ENCODE assay signal across 8 cellular contexts in genomic region chr7:19982841-19983835, GRCh38.
DNase-seq lines count a peak whose midpoint lies in the region; ATAC-seq and TF ChIP-seq lines count a peak whose summit lies in the region.

No MANE protein-coding gene starts in this region.

- H3K36me3 Mint-ChIP-seq in Caco-2 (ENCODE audit: insufficient read depth, unreplicated experiment), result no peaks in the 10 kb centered on the region

- H3K36me3 ChIP-seq in Caco-2 (ENCODE audit: control insufficient read depth, insufficient read depth, low read length), result no peaks in the 10 kb centered on the region; the same call in 1 of the 2 replicates
- H3K36me3 ChIP-seq in PC-3 (ENCODE audit: low read depth, low read length), result no peaks in the 10 kb centered on the region

- H3F3A ChIP-seq in PC-3 (ENCODE audit: low read length, unreplicated experiment), result no peaks in the 10 kb centered on the region

- in situ Hi-C loops in GM13976 (cut with MboI; ENCODE audit: low sequenced_read_pairs, unreplicated experiment), result loop anchor here (10.0 to 25.0 kb wide), 2 partner anchors 332 to 604 kb away; no protein-coding TSS in a partner anchor

- H4K20me1 ChIP-seq in PC-3 (ENCODE audit: low read length), result no peaks in the 10 kb centered on the region

- H3K9me2 ChIP-seq in PC-3 (replicated peaks; ENCODE audit: low read length), result no peaks in the 10 kb centered on the region

- no peak overlapping the region for H3K9ac ChIP-seq in PC-3 (ENCODE audit: low read length)

- no peaks in the 10 kb centered on the region for H3K27me3 ChIP-seq in Caco-2 (replicated peaks; ENCODE audit: control insufficient read depth, insufficient read depth, low read length)
- no peaks in the 10 kb centered on the region for H3K27me3 ChIP-seq in PC-3 (ENCODE audit: low read length)

- no peak overlapping the region for H3K4me3 Mint-ChIP-seq in Caco-2 (ENCODE audit: unreplicated experiment)

- intact Hi-C loops in Caco-2 (cut with micrococcal nuclease; ENCODE audit: unreplicated experiment), result loop anchor here (1.0 to 5.0 kb wide), 11 partner anchors 68 to 665 kb away; partner anchors contain the start of genes ITGB8 and MACC1
- intact Hi-C loops in PC-3 (cut with micrococcal nuclease), result loop anchor here (1.0 to 2.0 kb wide), 3 partner anchors 190 to 615 kb away; no protein-coding TSS in a partner anchor

- peak; percentile 81 to 82 for DNase-seq in Caco-2
- peak; percentile 69 for DNase-seq in PC-3
- peak; percentile 77 for DNase-seq in fibroblast of pulmonary artery (ENCODE audit: low read depth)
- DNase-seq in stimulated activated naive CD8-positive, alpha-beta T cell treated with anti-CD3 and anti-CD28 coated beads, Interleukin-15, Interleukin-2, amounts not matched to agents 100 U/mL and 50 U/mL, for 24 hours, result peak; percentile 7
- DNase-seq in GM13976 (ENCODE audit: low spot score), result no peak

- BruUV-seq in Caco-2 (replicated peaks; lab: Mats Ljungman, UMichigan) (no TSS peak), PC-3 (replicated peaks; lab: Mats Ljungman, UMichigan) (no TSS peak)

- no peak overlapping the region for H3K27ac ChIP-seq in PC-3 (ENCODE audit: low read length)

- CTCF ChIA-PET in Caco-2 (lab: Charles Lee) (interaction anchor here (0.6 to 1.9 kb wide), 16 partner anchors 13 to 615 kb away, joined by 3 to 17 read pairs (median 4); partner anchors contain the start of gene ITGB8), PC-3 (lab: Charles Lee) (interaction anchor here (0.6 to 1.5 kb wide), 3 partner anchors 190 to 527 kb away, joined by 3 to 6 read pairs (median 3); no protein-coding TSS in a partner anchor)

- H3K27ac Mint-ChIP-seq in Caco-2 (ENCODE audit: unreplicated experiment), result peak overlapping the region; percentile 37

- no peaks in the 10 kb centered on the region for H3K27me3 Mint-ChIP-seq in Caco-2 (ENCODE audit: insufficient read depth, unreplicated experiment)

- ATAC-seq in GM19463 (IDR thresholded peaks at IDR 0.05; ENCODE audit: unreplicated experiment) (peak; percentile 53), PC-3 (peak; percentile 66), HG02973 (IDR thresholded peaks at IDR 0.05; ENCODE audit: unreplicated experiment) (no peak), HG02938 (IDR thresholded peaks at IDR 0.05; ENCODE audit: unreplicated experiment) (no peak)
- no peak for ATAC-seq in stimulated activated naive CD8-positive, alpha-beta T cell treated with anti-CD3 and anti-CD28 coated beads, Interleukin-15, Interleukin-2, amounts not matched to agents 100 U/mL and 50 U/mL, for 24 hours

- POLR2A ChIA-PET in Caco-2 (lab: Charles Lee), result interaction anchor here (0.6 kb wide), 1 partner anchor 67 kb away, joined by 3 read pairs; no protein-coding TSS in a partner anchor
- POLR2A ChIA-PET in PC-3 (lab: Charles Lee; ENCODE audit: unreplicated experiment), result no interaction called here

- TF ChIP-seq CTCF in Caco-2 (IDR thresholded peaks at IDR 0.05; ENCODE audit: insufficient read depth in 1 of 2, low read depth in 1 of 2, low read length in 1 of 2, severe bottlenecking in 1 of 2, unreplicated experiment in 1 of 2) (peak; percentile 46 to 63), PC-3 (conservative IDR thresholded peaks at IDR 0.05; ENCODE audit: low read depth, low read length) (peak; percentile 61), fibroblast of pulmonary artery (IDR thresholded peaks at IDR 0.05; ENCODE audit: low read length, missing control alignments) (peak; percentile 43), GM13976 (IDR thresholded peaks at IDR 0.05; ENCODE audit: borderline replicate concordance, control extremely low read depth, extremely low read depth, insufficient read depth, missing control alignments) (no peak)

- H3K4me1 ChIP-seq in Caco-2 (peaks cover 14% of the 10 kb centered on the region), PC-3 (ENCODE audit: insufficient read depth, low read length) (no peaks in the 10 kb centered on the region)

- no peak overlapping the region for H3K4me2 ChIP-seq in PC-3 (ENCODE audit: low read length)

- H3K4me1 Mint-ChIP-seq in Caco-2 (ENCODE audit: low read depth, unreplicated experiment), result peaks cover 10% of the 10 kb centered on the region

- H3K9me3 Mint-ChIP-seq in Caco-2 (ENCODE audit: unreplicated experiment), result peaks cover 69% of the 10 kb centered on the region

- no peak overlapping the region for H2AFZ ChIP-seq in PC-3 (ENCODE audit: low read length)

- H3K9me3 ChIP-seq in Caco-2, result peaks cover 31% of the 10 kb centered on the region
- H3K9me3 ChIP-seq in PC-3 (ENCODE audit: low read length), result no peaks in the 10 kb centered on the region

- H3K4me3 ChIP-seq in Caco-2 (ENCODE audit: low read depth, low read length) (no peak overlapping the region), PC-3 (ENCODE audit: low read length) (no peak overlapping the region), fibroblast of pulmonary artery (replicated peaks; ENCODE audit: low read depth, low read length) (no peak overlapping the region)

- H3K79me2 ChIP-seq in PC-3 (ENCODE audit: low read length), result no peaks in the 10 kb centered on the region

Comparison
In these comparisons a context has a peak if more than half of its experiments do, and no peak if none do; other contexts are left out.
1. ATAC-seq: peak in GM19463 (single experiment) and PC-3 (single experiment); none in stimulated activated naive CD8-positive, alpha-beta T cell treated with anti-CD3 and anti-CD28 coated beads, Interleukin-15, Interleukin-2, amounts not matched to agents 100 U/mL and 50 U/mL, for 24 hours (single experiment), HG02973 (single experiment) and HG02938 (single experiment).